33 cellular contexts compared by ENCODE assay signal in genomic region chr10:91253300-91253699, GRCh38.
"Had no signal": no experiment of that assay in that cellular context is flagged by ENCODE, and none has a peak within 500 bp of the region (broad histone marks: within the 10 kb centered on the region; RNA-seq: fewer than 3 reads in every experiment).

No MANE protein-coding gene starts in this region.

- H3K27me3 ChIP-seq: SJCRH30 had no signal

- FAIRE-seq: RCC 7860 had no signal

- H3K4me2 ChIP-seq: KMS-11, PC-9 had no signal

- H3K4me3 ChIP-seq: PC-9, SJCRH30, SK-N-MC had no signal

- H3K9ac ChIP-seq: KMS-11 had no signal

- DNase-seq: Karpas-422, NCI-H1048, NCI-H1092 treated with DMSO at 0.1 percent for 48 hours, NCI-H1105 treated with DMSO at 0.1 percent for 48 hours, NCI-H1417, NCI-H1436, NCI-H146, NCI-H1694, NCI-H187, NCI-H1930, NCI-H2029 treated with DMSO at 0.1 percent for 48 hours, NCI-H2081 treated with DMSO at 0.1 percent for 48 hours, NCI-H2107, NCI-H2171, NCI-H226, NCI-H446 treated with DMSO at 0.1 percent for 48 hours, NCI-H510A, NCI-H524, NCI-H526, NCI-H69, NCI-H748 treated with DMSO at 0.1 percent for 48 hours, NCI-H82, PC-9, SHP77, SIG-M5, SJCRH30 had no signal

- ATAC-seq: Panc1, Right ventricle myocardium inferior, SK-N-SH treated with all-trans-retinoic acid at 6 μM for 48 hours had no signal

- H3K9me3 ChIP-seq: SJCRH30 had no signal

- H3K27ac ChIP-seq: KMS-11, PC-9, RWPE1, SJCRH30, SK-N-MC had no signal

- H3K36me3 ChIP-seq: SJCRH30 had no signal

- H3K4me1 ChIP-seq: SJCRH30 had no signal

- H2AFZ ChIP-seq: PC-9 had no signal
